ENCODE assay signal across 8 cellular contexts in genomic region chr15:41483115-41483514, GRCh38. TPM values are rescaled to one million over a fixed set of nuclear protein-coding genes. Genes with fewer than 3 reads are reported as not detected.
DNase-seq lines count a peak whose midpoint lies in the region; ATAC-seq lines count a peak whose summit lies in the region.

No MANE protein-coding gene starts in this region.

- peaks cover 29 to 47% of the 10 kb centered on the region in 2 donors for H3K4me1 ChIP-seq in mucosa of rectum (ENCODE audit: control insufficient read depth in 2 of 2, insufficient read depth in 2 of 2, low read length in 2 of 2)
- H3K4me1 ChIP-seq in mesendoderm (ENCODE audit: control insufficient read depth, low read depth, low read length): no peaks in the 10 kb centered on the region

- H3K56ac ChIP-seq in mesendoderm (ENCODE audit: low read length): no peak overlapping the region

- H3K27ac ChIP-seq in SK-N-MC: 0 out of 2 replicates have a peak overlapping the region, but pooled peaks have one; percentile 25
- peak overlapping the region; percentile 74 to 82 for H3K27ac ChIP-seq in mucosa of rectum (ENCODE audit: low read depth in 2 of 2, low read length in 2 of 2)
- no peak overlapping the region for H3K27ac ChIP-seq in mesendoderm (ENCODE audit: low read depth, low read length)

- no peak overlapping the region for H2BK15ac ChIP-seq in mesendoderm (replicated peaks; ENCODE audit: low read depth)

- H3K18ac ChIP-seq in mesendoderm (ENCODE audit: low read length): no peak overlapping the region

- H4K5ac ChIP-seq in mesendoderm (ENCODE audit: low read length): no peak overlapping the region

- H3K36me3 ChIP-seq in SK-N-MC (ENCODE audit: insufficient read depth, low read length) (peaks cover 35% of the 10 kb centered on the region), mucosa of rectum (ENCODE audit: control insufficient read depth in 2 of 2, insufficient read depth in 2 of 2, low read length in 2 of 2) (peaks cover 8 to 31% of the 10 kb centered on the region in 2 donors), mesendoderm (ENCODE audit: control insufficient read depth, insufficient read depth, low read length) (peaks cover 15% of the 10 kb centered on the region)

- H3K9ac ChIP-seq in SK-N-MC (ENCODE audit: insufficient read length) (no peak overlapping the region), mucosa of rectum (ENCODE audit: low read depth in 1 of 2, low read length in 2 of 2) (peak overlapping the region in 1 of 2 donors; percentile 33), mesendoderm (ENCODE audit: low read length) (no peak overlapping the region)

- no peak overlapping the region for H2AK5ac ChIP-seq in mesendoderm (ENCODE audit: low read length)

- DNase-seq in SK-N-MC (ENCODE audit: low read depth, low spot score) (no peak), mesendoderm (no peak), NCI-H2227 treated with DMSO at 0.1 percent for 48 hours (lab: John Stamatoyannopoulos, UW) (no peak)

- no peaks in the 10 kb centered on the region for H3K79me1 ChIP-seq in mesendoderm (ENCODE audit: low read length)

- no peak overlapping the region for H3K4ac ChIP-seq in mesendoderm (ENCODE audit: low read depth, low read length)

- H3K4me3 ChIP-seq in SK-N-MC: no peak overlapping the region
- H3K4me3 ChIP-seq in mucosa of rectum (ENCODE audit: low read length in 2 of 2): peak overlapping the region; percentile 9 to 32
- H3K4me3 ChIP-seq in mesendoderm (ENCODE audit: low read length): no peak overlapping the region

- no peak overlapping the region for H3K23ac ChIP-seq in mesendoderm (ENCODE audit: low read length)

- H4K8ac ChIP-seq in mesendoderm (ENCODE audit: low read depth, low read length): no peak overlapping the region

- no peak overlapping the region for H2BK5ac ChIP-seq in mesendoderm (ENCODE audit: low read length)

- no peaks in the 10 kb centered on the region for H3K79me2 ChIP-seq in mesendoderm (ENCODE audit: control insufficient read depth, insufficient read depth, low read length)

- no peak overlapping the region for H2BK120ac ChIP-seq in mesendoderm (ENCODE audit: low read depth, low read length)

- ATAC-seq in GM18861 (IDR thresholded peaks at IDR 0.05; ENCODE audit: unreplicated experiment) (peak; percentile 57), GM21619 (IDR thresholded peaks at IDR 0.05; ENCODE audit: unreplicated experiment) (peak; percentile 79), GM21717 (IDR thresholded peaks at IDR 0.05; ENCODE audit: unreplicated experiment) (no peak), esophagus mucosa (no peak)

- H3K27me3 ChIP-seq in mucosa of rectum (ENCODE audit: control insufficient read depth in 2 of 2, insufficient read depth in 2 of 2, low read length in 2 of 2) (no peaks in the 10 kb centered on the region), mesendoderm (ENCODE audit: insufficient read depth, low read length, poor library complexity) (no peaks in the 10 kb centered on the region)

- H3K9me3 ChIP-seq in SK-N-MC (ENCODE audit: low read depth, low read length): no peaks in the 10 kb centered on the region
- no peaks in the 10 kb centered on the region for H3K9me3 ChIP-seq in mucosa of rectum (ENCODE audit: control insufficient read depth in 2 of 2, low read length in 2 of 2)

- no peak overlapping the region for H3K4me2 ChIP-seq in mesendoderm (ENCODE audit: low read length)

RNA-seq across cellular contexts. Expression of gene ITPKA, which starts 10.6 kb away (rescaled TPM):
- polyA plus RNA-seq in mesendoderm (2013, experiment 1 of 2): 0.24 TPM
- 0.24 TPM for polyA plus RNA-seq in mesendoderm (2013, experiment 2 of 2)
- total RNA-seq in esophagus mucosa: 0.16 TPM

RNA-seq across cellular contexts. Expression of gene LTK, which starts 30.5 kb away (rescaled TPM):
- 0.15 TPM for polyA plus RNA-seq in mesendoderm (2013, experiment 1 of 2)
- polyA plus RNA-seq in mesendoderm (2013, experiment 2 of 2): 0.14 TPM
- 0.12 TPM for total RNA-seq in esophagus mucosa

Comparison
In these comparisons a context has a peak if more than half of its experiments do, and no peak if none do; other contexts are left out.
1. ATAC-seq: peak in GM18861 (single experiment) and GM21619 (single experiment); none in GM21717 (single experiment) and esophagus mucosa (single experiment).
2. H3K4me3 ChIP-seq: peak in mucosa of rectum (2 of 2); none in SK-N-MC (single experiment) and mesendoderm (single experiment).